In genomic region chr20:31845300-31845863, GRCh38 we compare ENCODE assay signal across 13 cellular contexts. TPM values are rescaled to one million over a fixed set of nuclear protein-coding genes. Genes with fewer than 3 reads are reported as not detected.
A peak's percentile ranks its signal among the peaks of the same experiment; 100 is the strongest.
DNase-seq lines count a peak whose midpoint lies in the region; ATAC-seq and TF ChIP-seq lines count a peak whose summit lies in the region.
"Had no signal": no experiment of that assay in that cellular context is flagged by ENCODE, and none has a peak within 500 bp of the region (broad histone marks: within the 10 kb centered on the region; RNA-seq: fewer than 3 reads in every experiment).

TSS of gene FOXS1 (minus strand) at chr20:31845604. CDS start at chr20:31845542, 62 bp downstream.

- no peaks in the 10 kb centered on the region for H3K79me2 ChIP-seq in KMS-11 (ENCODE audit: insufficient read depth, low read depth)

- H4K20me1 ChIP-seq in KMS-11 (ENCODE audit: insufficient read depth), result no peaks in the 10 kb centered on the region

- peaks cover 54% of the 10 kb centered on the region for H3K27me3 ChIP-seq in KMS-11 (ENCODE audit: insufficient read depth, low read depth)
- no peaks in the 10 kb centered on the region for H3K27me3 ChIP-seq in endodermal cell (ENCODE audit: control insufficient read depth, insufficient read depth, low read length, poor library complexity, severe bottlenecking)
- H3K27me3 ChIP-seq in lower lobe of right lung (ENCODE audit: low read depth), result peaks cover 4% of the 10 kb centered on the region
- peaks cover 0 to 22% (median 4%) of the 10 kb centered on the region in 7 donors for H3K27me3 ChIP-seq in spleen (replicated peaks in 1 of 7)
- H3K27me3 ChIP-seq: adrenal gland had no signal

- TF ChIP-seq CTCF in KMS-11 (conservative IDR thresholded peaks at IDR 0.05; ENCODE audit: low read depth, low read length) (no peak), endodermal cell (conservative IDR thresholded peaks at IDR 0.05) (no peak), lower lobe of right lung (IDR thresholded peaks at IDR 0.05) (no peak), spleen (IDR thresholded peaks at IDR 0.05 in 8 of 11, conservative IDR thresholded peaks at IDR 0.05 in 3 of 11) (no peak)

- H3K4me1 ChIP-seq in KMS-11 (ENCODE audit: low read depth, poor library complexity, severe bottlenecking), result peaks cover 20% of the 10 kb centered on the region
- peaks cover 5% of the 10 kb centered on the region for H3K4me1 ChIP-seq in endodermal cell (ENCODE audit: control insufficient read depth, insufficient read depth, low read length)
- peaks cover 9% of the 10 kb centered on the region for H3K4me1 ChIP-seq in lower lobe of right lung
- peaks cover 0 to 63% (median 20%) of the 10 kb centered on the region in 6 donors for H3K4me1 ChIP-seq in spleen
- H3K4me1 ChIP-seq: adrenal gland had no signal

- no peak within 1 kb of the TSS for H3K4me3 ChIP-seq in KMS-11 (IDR thresholded peaks at IDR 0.05; ENCODE audit: insufficient read depth, low read depth, low read length)
- no peak within 1 kb of the TSS for H3K4me3 ChIP-seq in endodermal cell (ENCODE audit: low read length)
- peak within 1 kb of the TSS; percentile 35 for H3K4me3 ChIP-seq in lower lobe of right lung
- peak within 1 kb of the TSS in 6 of 8 donors; percentile 6 to 43 (median 15) for H3K4me3 ChIP-seq in spleen

- H2AFZ ChIP-seq in KMS-11 (ENCODE audit: low read depth), result no peak within 1 kb of the TSS

- ATAC-seq in lower lobe of right lung (peak in 1 of 2 donors; percentile 21), HG02588 (IDR thresholded peaks at IDR 0.05; ENCODE audit: unreplicated experiment) (no peak)

- H3K36me3 Mint-ChIP-seq in endodermal cell (ENCODE audit: low read depth), result no peaks in the 10 kb centered on the region
- H3K36me3 Mint-ChIP-seq in activated T-cell treated with anti-CD3 and anti-CD28 coated beads, Interleukin-2, amount 50 U/mL, for 24 hours (ENCODE audit: low read depth), result no peaks in the 10 kb centered on the region

- H3K9ac ChIP-seq in KMS-11 (no peak within 1 kb of the TSS), endodermal cell (ENCODE audit: extremely low read depth, low read length, poor library complexity, severe bottlenecking) (no peak within 1 kb of the TSS)

- no peak within 1 kb of the TSS for H3K4me3 Mint-ChIP-seq in endodermal cell
- H3K4me3 Mint-ChIP-seq in activated T-cell treated with anti-CD3 and anti-CD28 coated beads, Interleukin-2, amount 50 U/mL, for 24 hours, result no peak within 1 kb of the TSS

- H3K36me3 ChIP-seq in KMS-11 (ENCODE audit: insufficient read depth) (no peaks in the 10 kb centered on the region), endodermal cell (ENCODE audit: control insufficient read depth, insufficient read depth, low read length) (no peaks in the 10 kb centered on the region), lower lobe of right lung (no peaks in the 10 kb centered on the region), spleen (no peaks in the 10 kb centered on the region)
- H3K36me3 ChIP-seq: adrenal gland had no signal

- H3K27ac Mint-ChIP-seq in endodermal cell, result no peak within 1 kb of the TSS
- no peak within 1 kb of the TSS for H3K27ac Mint-ChIP-seq in activated T-cell treated with anti-CD3 and anti-CD28 coated beads, Interleukin-2, amount 50 U/mL, for 24 hours

- peak; percentile 83 for DNase-seq in endodermal cell
- no peak for DNase-seq in lower lobe of right lung
- no peak for DNase-seq in spleen
- DNase-seq in activated T-cell treated with anti-CD3 and anti-CD28 coated beads, Interleukin-2, amount 50 U/mL, for 24 hours, result no peak
- no peak for DNase-seq in DMS79 treated with DMSO at 0.1 percent for 48 hours (lab: John Stamatoyannopoulos, UW)
- no peak for DNase-seq in T-helper 1 cell
- DNase-seq: Karpas-422 had no signal

- no peak within 1 kb of the TSS for H3K27ac ChIP-seq in KMS-11
- H3K27ac ChIP-seq in endodermal cell (ENCODE audit: low read depth, low read length), result peak within 1 kb of the TSS; percentile 66
- H3K27ac ChIP-seq in lower lobe of right lung, result peak within 1 kb of the TSS; percentile 46
- H3K27ac ChIP-seq in spleen, result peak within 1 kb of the TSS in 6 of 8 donors; percentile 3 to 65 (median 59)

- TF ChIP-seq POLR2A in spleen (IDR thresholded peaks at IDR 0.05), result no peak

- H3K9me3 Mint-ChIP-seq in endodermal cell, result no peaks in the 10 kb centered on the region
- H3K9me3 Mint-ChIP-seq in activated T-cell treated with anti-CD3 and anti-CD28 coated beads, Interleukin-2, amount 50 U/mL, for 24 hours, result no peaks in the 10 kb centered on the region

- no peaks in the 10 kb centered on the region for H3K9me3 ChIP-seq in endodermal cell (ENCODE audit: control insufficient read depth, low read length)
- H3K9me3 ChIP-seq in lower lobe of right lung, result no peaks in the 10 kb centered on the region
- H3K9me3 ChIP-seq in spleen, result no peaks in the 10 kb centered on the region
- H3K9me3 ChIP-seq: adrenal gland had no signal

- H3K27me3 Mint-ChIP-seq in endodermal cell (ENCODE audit: insufficient read depth), result peaks cover 37% of the 10 kb centered on the region
- H3K27me3 Mint-ChIP-seq in activated T-cell treated with anti-CD3 and anti-CD28 coated beads, Interleukin-2, amount 50 U/mL, for 24 hours, result peaks cover 20% of the 10 kb centered on the region

- peak within 1 kb of the TSS; percentile 29; the same call in 1 of the 2 replicates for H3K4me2 ChIP-seq in KMS-11

- 75 to 83% methylated on average over 12 to 20 of the region's 21 CpGs for WGBS in endodermal cell (ENCODE audit: insufficient coverage in 1 of 2, insufficient read length in 1 of 2), 2 experiments
- 65 to 82% (median 76%) methylated on average over 14 to 21 of the region's 21 CpGs for WGBS in spleen, 5 donors

- H3K4me1 Mint-ChIP-seq in endodermal cell, result peaks cover 12% of the 10 kb centered on the region
- no peaks in the 10 kb centered on the region for H3K4me1 Mint-ChIP-seq in activated T-cell treated with anti-CD3 and anti-CD28 coated beads, Interleukin-2, amount 50 U/mL, for 24 hours (ENCODE audit: low read depth)

- intact Hi-C loops in lower lobe of right lung (cut with DNase I) (no loop called here), spleen (cut with DNase I; ENCODE audit: low total_unique reads) (no loop called here)

RNA-seq across cellular contexts. Expression of gene FOXS1, which starts in this region (rescaled TPM):
- total RNA-seq in endodermal cell, result not detected
- 2.3 TPM for polyA plus RNA-seq in endodermal cell (2013, experiment 1 of 2)
- polyA plus RNA-seq in endodermal cell (2013, experiment 2 of 2), result 3.3 TPM
- total RNA-seq in lower lobe of right lung, result 1.1 TPM
- total RNA-seq in spleen, result 1 to 10 TPM; 1.4 to 5.6 (median 1.9) TPM
- polyA plus RNA-seq in spleen, result 1 to 10 TPM; 1.9 to 5.7 (median 2.8) TPM
- total RNA-seq: mononuclear cell, SK-MEL-5 had no signal
- polyA plus RNA-seq: fibroblast of lung had no signal

Comparison
In these comparisons a context has a peak if more than half of its experiments do, and no peak if none do; other contexts are left out.
1. H3K4me3 ChIP-seq: peak in lower lobe of right lung (single experiment) and spleen (6 of 8); none in KMS-11 (single experiment) and endodermal cell (single experiment).